Comparison of ENCODE assay signal across 29 cellular contexts in genomic region chr16:3534126-3534525, GRCh38. TPM values are rescaled to one million over a fixed set of nuclear protein-coding genes. Genes with fewer than 3 reads are reported as not detected.
DNase-seq lines count a peak whose midpoint lies in the region; ATAC-seq lines count a peak whose summit lies in the region.
"Had no signal": no experiment of that assay in that cellular context is flagged by ENCODE, and none has a peak within 500 bp of the region (broad histone marks: within the 10 kb centered on the region; RNA-seq: fewer than 3 reads in every experiment).

No MANE protein-coding gene starts in this region.

- CTCF ChIA-PET in activated CD4-positive, alpha-beta T cell treated with anti-CD3 and anti-CD28 coated beads, Interleukin-2, amount 10 ng/mL, durations not matched to agents 7 days and 5 days (lab: Charles Lee): no interaction called here
- CTCF ChIA-PET in CD8-positive, alpha-beta memory T cell (lab: Charles Lee): no interaction called here

- no peaks in the 10 kb centered on the region for H3K9me3 Mint-ChIP-seq in activated CD4-positive, alpha-beta T cell treated with anti-CD3 and anti-CD28 coated beads, Interleukin-2, amount 10 ng/mL, durations not matched to agents 7 days and 5 days
- H3K9me3 Mint-ChIP-seq in CD8-positive, alpha-beta memory T cell: no peaks in the 10 kb centered on the region
- no peaks in the 10 kb centered on the region for H3K9me3 Mint-ChIP-seq in central memory CD8-positive, alpha-beta T cell
- H3K9me3 Mint-ChIP-seq in natural killer cell treated with Interleukin-12 subunit alpha and Interleukin-12 subunit beta and Interleukin-15 and Interleukin-18, amount 100 ng/mL, for 72 hours: no peaks in the 10 kb centered on the region
- H3K9me3 Mint-ChIP-seq: activated T-cell treated with anti-CD3 and anti-CD28 coated beads, Interleukin-2, amount 50 U/mL, for 4 hours had no signal

- no peaks in the 10 kb centered on the region for H3K4me1 ChIP-seq in CD8-positive, alpha-beta memory T cell (ENCODE audit: insufficient read depth, low read length)
- H3K4me1 ChIP-seq: pancreas, right atrium auricular region, transverse colon had no signal

- POLR2A ChIA-PET in activated CD4-positive, alpha-beta T cell treated with anti-CD3 and anti-CD28 coated beads, Interleukin-2, amount 10 ng/mL, durations not matched to agents 7 days and 5 days (lab: Charles Lee): no interaction called here
- POLR2A ChIA-PET in CD8-positive, alpha-beta memory T cell (lab: Charles Lee): no interaction called here

- peaks cover 10% of the 10 kb centered on the region for H3K36me3 ChIP-seq in CD8-positive, alpha-beta memory T cell (ENCODE audit: insufficient read depth, low read length)

- no peaks in the 10 kb centered on the region for H3K9me3 ChIP-seq in CD8-positive, alpha-beta memory T cell (ENCODE audit: low read length)
- H3K9me3 ChIP-seq: pancreas, right atrium auricular region, transverse colon had no signal

- no peak for ATAC-seq in central memory CD8-positive, alpha-beta T cell (replicated peaks; ENCODE audit: extremely low read depth, poor library complexity, severe bottlenecking)
- ATAC-seq in natural killer cell treated with Interleukin-12 subunit alpha and Interleukin-12 subunit beta and Interleukin-15 and Interleukin-18, amount 100 ng/mL, for 72 hours: no peak
- ATAC-seq in GM19467 (IDR thresholded peaks at IDR 0.05; ENCODE audit: unreplicated experiment): no peak
- ATAC-seq in HG03521 (IDR thresholded peaks at IDR 0.05; ENCODE audit: unreplicated experiment): no peak
- no peak for ATAC-seq in HG02763 (IDR thresholded peaks at IDR 0.05; ENCODE audit: unreplicated experiment)
- ATAC-seq: activated CD4-positive, CD25-positive, alpha-beta regulatory T cell treated with anti-CD3 and anti-CD28 coated beads, Interleukin-2, amount 50 U/mL, for 24 hours; activated T-cell treated with anti-CD3 and anti-CD28 coated beads, Interleukin-2, amount 50 U/mL, for 4 hours; K562; pancreas had no signal

- H3K4me3 Mint-ChIP-seq in activated CD4-positive, alpha-beta T cell treated with anti-CD3 and anti-CD28 coated beads, Interleukin-2, amount 10 ng/mL, durations not matched to agents 7 days and 5 days: no peak overlapping the region
- H3K4me3 Mint-ChIP-seq in CD8-positive, alpha-beta memory T cell: no peak overlapping the region
- no peak overlapping the region for H3K4me3 Mint-ChIP-seq in central memory CD8-positive, alpha-beta T cell
- H3K4me3 Mint-ChIP-seq in natural killer cell treated with Interleukin-12 subunit alpha and Interleukin-12 subunit beta and Interleukin-15 and Interleukin-18, amount 100 ng/mL, for 72 hours: no peak overlapping the region
- H3K4me3 Mint-ChIP-seq: activated T-cell treated with anti-CD3 and anti-CD28 coated beads, Interleukin-2, amount 50 U/mL, for 4 hours had no signal

- H3K27me3 ChIP-seq in CD8-positive, alpha-beta memory T cell (ENCODE audit: insufficient read depth, low read length, poor library complexity, severe bottlenecking): no peaks in the 10 kb centered on the region
- H3K27me3 ChIP-seq: dorsolateral prefrontal cortex, pancreas, right atrium auricular region, transverse colon had no signal

- H3K27ac ChIP-seq in CD8-positive, alpha-beta memory T cell (ENCODE audit: low read depth, low read length): no peak overlapping the region
- H3K27ac ChIP-seq: dorsolateral prefrontal cortex, pancreas, right atrium auricular region, transverse colon had no signal

- no peaks in the 10 kb centered on the region for H3K27me3 Mint-ChIP-seq in activated CD4-positive, alpha-beta T cell treated with anti-CD3 and anti-CD28 coated beads, Interleukin-2, amount 10 ng/mL, durations not matched to agents 7 days and 5 days
- H3K27me3 Mint-ChIP-seq in CD8-positive, alpha-beta memory T cell: peaks cover 0 to 3% of the 10 kb centered on the region in 2 donors
- H3K27me3 Mint-ChIP-seq in central memory CD8-positive, alpha-beta T cell: no peaks in the 10 kb centered on the region
- H3K27me3 Mint-ChIP-seq in natural killer cell treated with Interleukin-12 subunit alpha and Interleukin-12 subunit beta and Interleukin-15 and Interleukin-18, amount 100 ng/mL, for 72 hours: no peaks in the 10 kb centered on the region

- H3K36me3 Mint-ChIP-seq in activated CD4-positive, alpha-beta T cell treated with anti-CD3 and anti-CD28 coated beads, Interleukin-2, amount 10 ng/mL, durations not matched to agents 7 days and 5 days (ENCODE audit: low read depth): peaks cover 55% of the 10 kb centered on the region
- H3K36me3 Mint-ChIP-seq in CD8-positive, alpha-beta memory T cell: peaks cover 0 to 67% (median 8%) of the 10 kb centered on the region in 3 donors
- peaks cover 12% of the 10 kb centered on the region for H3K36me3 Mint-ChIP-seq in central memory CD8-positive, alpha-beta T cell (ENCODE audit: insufficient read depth)
- H3K36me3 Mint-ChIP-seq in natural killer cell treated with Interleukin-12 subunit alpha and Interleukin-12 subunit beta and Interleukin-15 and Interleukin-18, amount 100 ng/mL, for 72 hours: no peaks in the 10 kb centered on the region

- DNase-seq in activated CD4-positive, alpha-beta T cell treated with anti-CD3 and anti-CD28 coated beads, Interleukin-2, amount 10 ng/mL, durations not matched to agents 7 days and 5 days: no peak
- DNase-seq in activated CD4-positive, alpha-beta T cell treated with anti-CD3 and anti-CD28 coated beads, Interleukin-2, amount 50 U/mL, for 48 hours: no peak
- no peak for DNase-seq in CD8-positive, alpha-beta memory T cell
- DNase-seq in central memory CD8-positive, alpha-beta T cell (ENCODE audit: low spot score in 2 of 2): no peak
- DNase-seq in natural killer cell treated with Interleukin-12 subunit alpha and Interleukin-12 subunit beta and Interleukin-15 and Interleukin-18, amount 100 ng/mL, for 72 hours (ENCODE audit: low spot score): peak; percentile 5
- DNase-seq: activated CD8-positive, alpha-beta memory T cell treated with anti-CD3 and anti-CD28 coated beads for 24 hours; activated T-cell treated with anti-CD3 and anti-CD28 coated beads, Interleukin-2, amount 50 U/mL, for 4 hours; DMS153; dorsolateral prefrontal cortex; hypothalamus; mesendoderm; NCI-H1105; NCI-H2029; NCI-H526 treated with DMSO at 0.1 percent for 48 hours; pancreas; Right ventricle myocardium superior; stimulated activated CD4-positive, alpha-beta T cell treated with anti-CD3 and anti-CD28 coated beads, Interleukin-1b, Interleukin-23, amount 100 ng/mL, for 48 hours; stimulated activated CD8-positive, alpha-beta memory T cell treated with anti-CD3 and anti-CD28 coated beads, Interleukin-4, amount 100 ng/mL, for 48 hours; transverse colon had no signal

- H3K27ac Mint-ChIP-seq in activated CD4-positive, alpha-beta T cell treated with anti-CD3 and anti-CD28 coated beads, Interleukin-2, amount 10 ng/mL, durations not matched to agents 7 days and 5 days: peak overlapping the region; percentile 25
- H3K27ac Mint-ChIP-seq in CD8-positive, alpha-beta memory T cell: peak overlapping the region in 7 of 8 donors; percentile 1 to 90 (median 77)
- H3K27ac Mint-ChIP-seq in central memory CD8-positive, alpha-beta T cell (ENCODE audit: low read depth): peak overlapping the region; percentile 61
- H3K27ac Mint-ChIP-seq in natural killer cell treated with Interleukin-12 subunit alpha and Interleukin-12 subunit beta and Interleukin-15 and Interleukin-18, amount 100 ng/mL, for 72 hours: peak overlapping the region in 1 of 2 donors; percentile 69

- peaks cover 2% of the 10 kb centered on the region for H3K4me1 Mint-ChIP-seq in activated CD4-positive, alpha-beta T cell treated with anti-CD3 and anti-CD28 coated beads, Interleukin-2, amount 10 ng/mL, durations not matched to agents 7 days and 5 days
- peaks cover 6 to 9% (median 8%) of the 10 kb centered on the region in 3 donors for H3K4me1 Mint-ChIP-seq in CD8-positive, alpha-beta memory T cell
- H3K4me1 Mint-ChIP-seq in central memory CD8-positive, alpha-beta T cell: peaks cover 17% of the 10 kb centered on the region
- H3K4me1 Mint-ChIP-seq in natural killer cell treated with Interleukin-12 subunit alpha and Interleukin-12 subunit beta and Interleukin-15 and Interleukin-18, amount 100 ng/mL, for 72 hours (ENCODE audit: low read depth in 2 of 2): peaks cover 12 to 15% of the 10 kb centered on the region in 2 donors

- no peak overlapping the region for H3K4me3 ChIP-seq in CD8-positive, alpha-beta memory T cell (ENCODE audit: low read length)
- H3K4me3 ChIP-seq: dorsolateral prefrontal cortex, K562, pancreas, right atrium auricular region, smooth muscle cell, transverse colon had no signal

RNA-seq across cellular contexts. Expression of gene CLUAP1, which starts 33.3 kb away (rescaled TPM):
- total RNA-seq in activated CD4-positive, alpha-beta T cell treated with anti-CD3 and anti-CD28 coated beads, Interleukin-2, amount 10 ng/mL, durations not matched to agents 7 days and 5 days: 10 to 100 TPM; 39.0 to 43.2 TPM
- 10 to 100 TPM; 15.1 to 17.8 TPM for total RNA-seq in CD8-positive, alpha-beta memory T cell
- polyA plus RNA-seq in CD8-positive, alpha-beta memory T cell: 23.3 TPM
- total RNA-seq in natural killer cell treated with Interleukin-12 subunit alpha and Interleukin-12 subunit beta and Interleukin-15 and Interleukin-18, amount 100 ng/mL, for 72 hours: 10 to 100 TPM in 1 of 2 donors, 1 to 10 TPM in 1; 4.3 to 10.8 TPM

RNA-seq across cellular contexts. Expression of gene C16orf90, which starts 38.8 kb away (rescaled TPM):
- not detected for total RNA-seq in activated CD4-positive, alpha-beta T cell treated with anti-CD3 and anti-CD28 coated beads, Interleukin-2, amount 10 ng/mL, durations not matched to agents 7 days and 5 days
- not detected for total RNA-seq in CD8-positive, alpha-beta memory T cell
- not detected for polyA plus RNA-seq in CD8-positive, alpha-beta memory T cell
- not detected for total RNA-seq in natural killer cell treated with Interleukin-12 subunit alpha and Interleukin-12 subunit beta and Interleukin-15 and Interleukin-18, amount 100 ng/mL, for 72 hours
- total RNA-seq: activated T-cell treated with anti-CD3 and anti-CD28 coated beads, Interleukin-2, amount 50 U/mL, for 4 hours; H4; K562; M059J; myocyte; pancreas; right atrium auricular region; Right ventricle myocardium superior; smooth muscle cell; transverse colon had no signal
- polyA plus RNA-seq: K562, pancreas, smooth muscle cell had no signal

RNA-seq across cellular contexts. Expression of gene NLRC3, which starts 43.1 kb away (rescaled TPM):
- 10 to 100 TPM; 80.7 to 98.7 TPM for total RNA-seq in activated CD4-positive, alpha-beta T cell treated with anti-CD3 and anti-CD28 coated beads, Interleukin-2, amount 10 ng/mL, durations not matched to agents 7 days and 5 days
- total RNA-seq in CD8-positive, alpha-beta memory T cell: 10 to 100 TPM; 20.5 to 21.3 TPM
- polyA plus RNA-seq in CD8-positive, alpha-beta memory T cell: 49.8 TPM
- 10 to 100 TPM; 48.3 to 61.8 TPM for total RNA-seq in natural killer cell treated with Interleukin-12 subunit alpha and Interleukin-12 subunit beta and Interleukin-15 and Interleukin-18, amount 100 ng/mL, for 72 hours
- total RNA-seq: H4, M059J, myocyte, smooth muscle cell had no signal
